Comparison of ENCODE assay signal across 8 cellular contexts in genomic region chr1:206317878-206318514, GRCh38.
DNase-seq lines count a peak whose midpoint lies in the region; ATAC-seq and TF ChIP-seq lines count a peak whose summit lies in the region.
"Not testable (repeated sequence)": the region's sequence is repeated elsewhere in the genome, so short reads cannot be mapped to it uniquely, and the experiment has no call there.

No MANE protein-coding gene starts in this region.

- not testable (repeated sequence) for TF ChIP-seq POLR2A in IMR-90 (IDR thresholded peaks at IDR 0.05; ENCODE audit: low read depth, low read length); body of pancreas (IDR thresholded peaks at IDR 0.05)

- H3K14ac ChIP-seq in IMR-90 (replicated peaks; ENCODE audit: low read depth, low read length), result not testable (repeated sequence)

- not testable (repeated sequence) for H3K27me3 ChIP-seq in IMR-90 (ENCODE audit: control insufficient read depth, insufficient read depth, low read length); PC-3 (ENCODE audit: low read length); body of pancreas; left lung; parathyroid adenoma (ENCODE audit: control insufficient read depth, insufficient read depth, low read length); upper lobe of right lung

- not testable (repeated sequence) for H3K4me1 ChIP-seq in IMR-90 (ENCODE audit: control insufficient read depth, insufficient read depth, low read length); PC-3 (ENCODE audit: insufficient read depth, low read length); body of pancreas; left lung; parathyroid adenoma; upper lobe of right lung

- H4K5ac ChIP-seq in IMR-90 (ENCODE audit: low read depth, low read length), result not testable (repeated sequence)

- not testable (repeated sequence) for H3K9me3 ChIP-seq in IMR-90 (ENCODE audit: control insufficient read depth, insufficient read depth, low read length); PC-3 (ENCODE audit: low read length); body of pancreas; left lung; parathyroid adenoma (ENCODE audit: control insufficient read depth, low read length); upper lobe of right lung

- H4K20me1 ChIP-seq in IMR-90 (ENCODE audit: insufficient read depth, low read length); PC-3 (ENCODE audit: low read length): not testable (repeated sequence)

- BruUV-seq in IMR-90 (replicated peaks; lab: Mats Ljungman, UMichigan); PC-3 (replicated peaks; lab: Mats Ljungman, UMichigan): not testable (repeated sequence)

- CTCF ChIA-PET in IMR-90 (lab: Yijun Ruan, JAX); PC-3 (lab: Charles Lee): not testable (repeated sequence)

- H3K56ac ChIP-seq in IMR-90 (ENCODE audit: extremely low read depth, insufficient read depth, low read length), result not testable (repeated sequence)

- H3K79me2 ChIP-seq in PC-3 (ENCODE audit: low read length); parathyroid adenoma: not testable (repeated sequence)

- not testable (repeated sequence) for H2BK5ac ChIP-seq in IMR-90 (ENCODE audit: low read depth, low read length, poor library complexity, severe bottlenecking)

- H3K36me3 ChIP-seq in IMR-90 (ENCODE audit: control insufficient read depth, insufficient read depth, low read length); PC-3 (ENCODE audit: low read depth, low read length); body of pancreas (replicated peaks in 1 of 2; ENCODE audit: insufficient read depth in 1 of 2, low read depth in 2 of 2); left lung; parathyroid adenoma (ENCODE audit: control insufficient read depth, insufficient read depth, low read length); upper lobe of right lung: not testable (repeated sequence)

- not testable (repeated sequence) for H3K9me2 ChIP-seq in PC-3 (replicated peaks; ENCODE audit: low read length)

- not testable (repeated sequence) for H3K27ac ChIP-seq in IMR-90 (ENCODE audit: insufficient read depth, low read length); PC-3 (ENCODE audit: low read length); body of pancreas; left lung; upper lobe of right lung
- H3K27ac ChIP-seq in parathyroid adenoma, result peak overlapping the region; percentile 53

- H2AFZ ChIP-seq in IMR-90 (replicated peaks; ENCODE audit: low read length, poor library complexity); PC-3 (ENCODE audit: low read length); parathyroid adenoma: not testable (repeated sequence)

- not testable (repeated sequence) for H3K23ac ChIP-seq in IMR-90 (ENCODE audit: low read depth, low read length)

- peak; percentile 80 for ATAC-seq in IMR-90 (ENCODE audit: low read depth)
- peak; percentile 71 for ATAC-seq in PC-3
- peak; percentile 69 for ATAC-seq in body of pancreas
- peak; percentile 89 for ATAC-seq in left lung
- peak; percentile 91 for ATAC-seq in upper lobe of right lung

- WGBS in IMR-90 (ENCODE audit: extremely low coverage in 2 of 2, insufficient read length in 1 of 2), 2 experiments, result no CpG with 5 or more reads among the region's 5 CpGs
- WGBS in body of pancreas, 2 donors, result 49 to 52% methylated on average over 4 of the region's 5 CpGs

- not testable (repeated sequence) for H3F3A ChIP-seq in PC-3 (ENCODE audit: low read length, unreplicated experiment)

- H4K91ac ChIP-seq in IMR-90 (ENCODE audit: insufficient read depth, low read depth, low read length), result not testable (repeated sequence)

- intact Hi-C loops in IMR-90 (cut with micrococcal nuclease); PC-3 (cut with micrococcal nuclease); body of pancreas (cut with DNase I); left lung (cut with DNase I); upper lobe of right lung (cut with DNase I): not testable (repeated sequence)

- POLR2A ChIA-PET in IMR-90 (lab: Charles Lee; ENCODE audit: unreplicated experiment); PC-3 (lab: Charles Lee; ENCODE audit: unreplicated experiment): not testable (repeated sequence)

- H3K4ac ChIP-seq in IMR-90 (ENCODE audit: low read depth, low read length), result not testable (repeated sequence)

- H2BK20ac ChIP-seq in IMR-90 (ENCODE audit: low read depth, low read length), result peak overlapping the region; percentile 82

- H2BK15ac ChIP-seq in IMR-90 (ENCODE audit: low read depth, low read length), result not testable (repeated sequence)

- not testable (repeated sequence) for H2AK9ac ChIP-seq in IMR-90 (replicated peaks; ENCODE audit: low read depth, low read length, poor library complexity)

- not testable (repeated sequence) for TF ChIP-seq RAD21 in IMR-90 (IDR thresholded peaks at IDR 0.05; ENCODE audit: low read length)

- 0 out of 2 replicates have a peak overlapping the region, but pooled peaks have one; percentile 78 for H2AK5ac ChIP-seq in IMR-90 (ENCODE audit: low read depth, low read length)

- H3K18ac ChIP-seq in IMR-90 (ENCODE audit: low read depth, low read length), result not testable (repeated sequence)

- not testable (repeated sequence) for H3K79me1 ChIP-seq in IMR-90 (ENCODE audit: low read depth in 1 of 2, low read length in 2 of 2)

- not testable (repeated sequence) for H2BK120ac ChIP-seq in IMR-90 (ENCODE audit: low read depth, low read length)

- in situ Hi-C loops in IMR-90 (cut with MboI; ENCODE audit: low sequenced_read_pairs), result not testable (repeated sequence)

- H3K4me2 ChIP-seq in IMR-90 (ENCODE audit: low read depth, low read length); parathyroid adenoma (ENCODE audit: low read length): not testable (repeated sequence)
- H3K4me2 ChIP-seq in PC-3 (ENCODE audit: low read length), result peak overlapping the region; percentile 59; the same call in 1 of the 2 replicates

- not testable (repeated sequence) for H3K9me1 ChIP-seq in IMR-90 (ENCODE audit: insufficient read depth, low read length)

- TF ChIP-seq CTCF in IMR-90 (conservative IDR thresholded peaks at IDR 0.05; ENCODE audit: low read depth, low read length); PC-3 (conservative IDR thresholded peaks at IDR 0.05; ENCODE audit: low read depth, low read length); body of pancreas (IDR thresholded peaks at IDR 0.05); fibroblast of villous mesenchyme (IDR thresholded peaks at IDR 0.05; ENCODE audit: insufficient read depth, low read depth, low read length); left lung (IDR thresholded peaks at IDR 0.05); parathyroid adenoma (IDR thresholded peaks at IDR 0.05); upper lobe of right lung (IDR thresholded peaks at IDR 0.05): not testable (repeated sequence)

- not testable (repeated sequence) for H4K8ac ChIP-seq in IMR-90 (ENCODE audit: low read depth in 2 of 2, low read length in 2 of 2)

- not testable (repeated sequence) for H3K4me3 ChIP-seq in IMR-90 (ENCODE audit: insufficient read depth, low read depth, low read length); PC-3 (ENCODE audit: low read length); body of pancreas; fibroblast of villous mesenchyme (ENCODE audit: low read depth, low read length); left lung; parathyroid adenoma (ENCODE audit: low read depth, low read length); upper lobe of right lung

- dilution Hi-C loops in IMR-90 (cut with HindIII; ENCODE audit: low sequenced_read_pairs, unreplicated experiment), result not testable (repeated sequence)

- not testable (repeated sequence) for H3K9ac ChIP-seq in IMR-90 (ENCODE audit: low read depth, low read length); PC-3 (ENCODE audit: low read length); parathyroid adenoma

- DNase-seq in DMS53 (lab: John Stamatoyannopoulos, UW) (peak; percentile 35), PC-3 (peak; percentile 2), fibroblast of villous mesenchyme (ENCODE audit: low read depth) (peak; percentile 1)
- not testable (repeated sequence) for DNase-seq in IMR-90, body of pancreas, left lung, upper lobe of right lung
